In genomic region chr10:129992356-129992755, GRCh38 we compare ENCODE assay signal across 8 cellular contexts. TPM values are rescaled to one million over a fixed set of nuclear protein-coding genes. Genes with fewer than 3 reads are reported as not detected.
"Had no signal": no experiment of that assay in that cellular context is flagged by ENCODE, and none has a peak within 500 bp of the region (broad histone marks: within the 10 kb centered on the region; RNA-seq: fewer than 3 reads in every experiment).

No MANE protein-coding gene starts in this region.

- FAIRE-seq: G401.6, GM12878, GM12891, GM12892, GM18507, GM19239 had no signal

- H3K4me3 ChIP-seq: GM12878 had no signal

- DNase-seq: GDM1, GF-D8 had no signal

- ATAC-seq: GM12878 had no signal

RNA-seq across cellular contexts. Expression of gene EBF3, which starts 28.3 kb away (rescaled TPM):
- total RNA-seq: GM12878 had no signal
- polyA plus RNA-seq: GM12878 had no signal
